Comparison of ENCODE assay signal across 20 cellular contexts in genomic region chr3:73813978-73814292, GRCh38.
A peak's percentile ranks its signal among the peaks of the same experiment; 100 is the strongest.
DNase-seq lines count a peak whose midpoint lies in the region; ATAC-seq and TF ChIP-seq lines count a peak whose summit lies in the region.
"Had no signal": no experiment of that assay in that cellular context is flagged by ENCODE, and none has a peak within 500 bp of the region (broad histone marks: within the 10 kb centered on the region; RNA-seq: fewer than 3 reads in every experiment).

No MANE protein-coding gene starts in this region.

- TF ChIP-seq CTCF in RWPE2 (IDR thresholded peaks at IDR 0.05; ENCODE audit: poor library complexity, severe bottlenecking) (no peak), mesothelial cell of epicardium (IDR thresholded peaks at IDR 0.05; ENCODE audit: unreplicated experiment) (no peak), parathyroid adenoma (IDR thresholded peaks at IDR 0.05) (no peak), type B pancreatic cell (conservative IDR thresholded peaks at IDR 0.05) (no peak)

- intact Hi-C loops in CD4-positive, alpha-beta memory T cell (cut with micrococcal nuclease): no loop called here

- no peak overlapping the region for H3K9ac ChIP-seq in parathyroid adenoma
- H3K9ac ChIP-seq: BLaER1 had no signal

- H3K27me3 ChIP-seq in RWPE2 (ENCODE audit: insufficient read depth, poor library complexity, severe bottlenecking) (no peaks in the 10 kb centered on the region), parathyroid adenoma (ENCODE audit: control insufficient read depth, insufficient read depth, low read length) (no peaks in the 10 kb centered on the region)
- no peaks in the 10 kb centered on the region for H3K27me3 ChIP-seq in CD4-positive, alpha-beta memory T cell (ENCODE audit: insufficient read depth, low read length)
- H3K27me3 ChIP-seq: BLaER1 had no signal

- H3K4me3 ChIP-seq in RWPE2 (ENCODE audit: severe bottlenecking): no peak overlapping the region
- peak overlapping the region; percentile 35 for H3K4me3 ChIP-seq in parathyroid adenoma (ENCODE audit: low read depth, low read length)
- H3K4me3 ChIP-seq in CD4-positive, alpha-beta memory T cell (ENCODE audit: low read length in 2 of 2): no peak overlapping the region
- H3K4me3 ChIP-seq: BLaER1, GM23338, HAP-1 had no signal

- no peak overlapping the region for H3K4me3 Mint-ChIP-seq in mesothelial cell of epicardium
- peak overlapping the region; percentile 53 for H3K4me3 Mint-ChIP-seq in type B pancreatic cell
- H3K4me3 Mint-ChIP-seq in CD4-positive, alpha-beta memory T cell: no peak overlapping the region
- H3K4me3 Mint-ChIP-seq: B cell; CD4-positive, CD25-positive, alpha-beta regulatory T cell; CD8-positive, alpha-beta memory T cell; GM23338; HFFc6 had no signal

- H3K27me3 Mint-ChIP-seq in mesothelial cell of epicardium (ENCODE audit: low read depth) (no peaks in the 10 kb centered on the region), type B pancreatic cell (no peaks in the 10 kb centered on the region)
- no peaks in the 10 kb centered on the region for H3K27me3 Mint-ChIP-seq in CD4-positive, alpha-beta memory T cell
- H3K27me3 Mint-ChIP-seq: B cell; CD4-positive, CD25-positive, alpha-beta regulatory T cell; CD8-positive, alpha-beta memory T cell had no signal

- no peaks in the 10 kb centered on the region for H3K79me2 ChIP-seq in parathyroid adenoma

- peaks cover 1% of the 10 kb centered on the region for H3K36me3 Mint-ChIP-seq in mesothelial cell of epicardium
- peaks cover 3% of the 10 kb centered on the region for H3K36me3 Mint-ChIP-seq in type B pancreatic cell
- no peaks in the 10 kb centered on the region for H3K36me3 Mint-ChIP-seq in CD4-positive, alpha-beta memory T cell
- H3K36me3 Mint-ChIP-seq: CD4-positive, CD25-positive, alpha-beta regulatory T cell; CD8-positive, alpha-beta memory T cell had no signal

- H3K9me3 Mint-ChIP-seq in mesothelial cell of epicardium (peaks cover 8% of the 10 kb centered on the region), type B pancreatic cell (no peaks in the 10 kb centered on the region)
- peaks cover 0 to 14% (median 8%) of the 10 kb centered on the region in 8 donors for H3K9me3 Mint-ChIP-seq in CD4-positive, alpha-beta memory T cell
- H3K9me3 Mint-ChIP-seq: GM23338, HFFc6 had no signal

- ATAC-seq in RWPE2 (ENCODE audit: low read depth) (no peak), GM19395 (IDR thresholded peaks at IDR 0.05; ENCODE audit: unreplicated experiment) (no peak)
- ATAC-seq: GM23338 had no signal

- H3K9me3 ChIP-seq in RWPE2 (ENCODE audit: severe bottlenecking) (no peaks in the 10 kb centered on the region), parathyroid adenoma (ENCODE audit: control insufficient read depth, low read length) (no peaks in the 10 kb centered on the region)
- no peaks in the 10 kb centered on the region for H3K9me3 ChIP-seq in CD4-positive, alpha-beta memory T cell (ENCODE audit: control insufficient read depth in 1 of 2, low read length in 2 of 2)
- H3K9me3 ChIP-seq: HAP-1 had no signal

- CTCF ChIA-PET in CD4-positive, alpha-beta memory T cell (lab: Charles Lee; ENCODE audit: partially characterized antibody): no interaction called here

- no peak for DNase-seq in RWPE2 (ENCODE audit: low spot score)
- DNase-seq in mesothelial cell of epicardium (ENCODE audit: low spot score in 2 of 2, unreplicated experiment in 2 of 2): no peak
- no peak for DNase-seq in type B pancreatic cell (ENCODE audit: extremely low spot score, unreplicated experiment)
- DNase-seq in CD4-positive, alpha-beta memory T cell: no peak
- DNase-seq in DMS114 treated with DMSO at 0.1 percent for 48 hours (lab: John Stamatoyannopoulos, UW; ENCODE audit: unreplicated experiment): no peak
- no peak for DNase-seq in mucosa of gallbladder (ENCODE audit: low spot score)
- DNase-seq: CD4-positive, CD25-positive, alpha-beta regulatory T cell; CD8-positive, alpha-beta memory T cell; DMS 273 treated with DMSO at 0.1 percent for 48 hours; DMS53; DMS79 treated with DMSO at 0.1 percent for 48 hours; GF-D8; HFFc6 had no signal

- H3K36me3 ChIP-seq in RWPE2 (ENCODE audit: low read depth): no peaks in the 10 kb centered on the region
- no peaks in the 10 kb centered on the region for H3K36me3 ChIP-seq in parathyroid adenoma (ENCODE audit: control insufficient read depth, insufficient read depth, low read length)
- H3K36me3 ChIP-seq in CD4-positive, alpha-beta memory T cell (ENCODE audit: insufficient read depth, low read length): no peaks in the 10 kb centered on the region
- H3K36me3 ChIP-seq: BLaER1, HAP-1 had no signal

- H3K4me1 ChIP-seq in RWPE2 (ENCODE audit: insufficient read depth, poor library complexity, severe bottlenecking) (peaks cover 19% of the 10 kb centered on the region), parathyroid adenoma (no peaks in the 10 kb centered on the region)
- H3K4me1 ChIP-seq in CD4-positive, alpha-beta memory T cell (ENCODE audit: insufficient read depth, low read length): no peaks in the 10 kb centered on the region
- H3K4me1 ChIP-seq: BLaER1, HAP-1 had no signal

- H3K27ac ChIP-seq in RWPE2 (ENCODE audit: poor library complexity, severe bottlenecking): peak overlapping the region; percentile 37
- H3K27ac ChIP-seq in parathyroid adenoma: no peak overlapping the region
- no peak overlapping the region for H3K27ac ChIP-seq in CD4-positive, alpha-beta memory T cell (ENCODE audit: low read depth, low read length)
- H3K27ac ChIP-seq: BLaER1, C4-2B had no signal

- peak overlapping the region; percentile 70 for H3K4me2 ChIP-seq in parathyroid adenoma (ENCODE audit: low read length)
- H3K4me2 ChIP-seq: BLaER1, GM23338 had no signal

- no peak overlapping the region for H2AFZ ChIP-seq in parathyroid adenoma
- H2AFZ ChIP-seq: GM23338 had no signal

- H3K4me1 Mint-ChIP-seq in mesothelial cell of epicardium (peaks cover 44% of the 10 kb centered on the region), type B pancreatic cell (ENCODE audit: unreplicated experiment) (peaks cover 32% of the 10 kb centered on the region)
- H3K4me1 Mint-ChIP-seq in CD4-positive, alpha-beta memory T cell: no peaks in the 10 kb centered on the region
- H3K4me1 Mint-ChIP-seq: B cell; CD4-positive, CD25-positive, alpha-beta regulatory T cell; CD8-positive, alpha-beta memory T cell had no signal

- POLR2A ChIA-PET in CD4-positive, alpha-beta memory T cell (lab: Charles Lee; ENCODE audit: partially characterized antibody): no interaction called here

- peak overlapping the region; percentile 37 for H3K27ac Mint-ChIP-seq in mesothelial cell of epicardium
- peak overlapping the region; percentile 7 for H3K27ac Mint-ChIP-seq in type B pancreatic cell
- H3K27ac Mint-ChIP-seq in CD4-positive, alpha-beta memory T cell: no peak overlapping the region
- H3K27ac Mint-ChIP-seq: B cell; CD4-positive, CD25-positive, alpha-beta regulatory T cell; CD8-positive, alpha-beta memory T cell; GM23338; HFFc6 had no signal

Comparison
In these comparisons a context has a peak if more than half of its experiments do, and no peak if none do; other contexts are left out.
1. H3K27ac Mint-ChIP-seq: peak in mesothelial cell of epicardium (single experiment) and type B pancreatic cell (single experiment); none in CD4-positive, alpha-beta memory T cell (0 of 7).